25 cellular contexts compared by ENCODE assay signal in genomic region chr15:32991544-32992192, GRCh38.
DNase-seq lines count a peak whose midpoint lies in the region; ATAC-seq, FAIRE-seq and TF ChIP-seq lines count a peak whose summit lies in the region.
"Had no signal": no experiment of that assay in that cellular context is flagged by ENCODE, and none has a peak within 500 bp of the region (broad histone marks: within the 10 kb centered on the region; RNA-seq: fewer than 3 reads in every experiment).

No MANE protein-coding gene starts in this region.

- FAIRE-seq in D721Med (lab: Jason Lieb, UNC), result peak; percentile 25
- FAIRE-seq: A204.1, GM19239, H54, HTR-8/SVneo had no signal

- no peaks in the 10 kb centered on the region for H3K27me3 ChIP-seq in vagina
- H3K27me3 ChIP-seq: SJCRH30 had no signal

- no peaks in the 10 kb centered on the region for H3K36me3 ChIP-seq in vagina
- H3K36me3 ChIP-seq: SJCRH30 had no signal

- peak overlapping the region; percentile 59 for H3K27ac ChIP-seq in vagina
- H3K27ac ChIP-seq: SJCRH30 had no signal

- DNase-seq in D721Med (ENCODE audit: insufficient read length, low spot score), result no peak
- DNase-seq in NCI-H2227 treated with DMSO at 0.1 percent for 48 hours (lab: John Stamatoyannopoulos, UW), result peak; percentile 22
- peak; percentile 90 for DNase-seq in left kidney (ENCODE audit: low read depth, low spot score)
- no peak for DNase-seq in vagina (ENCODE audit: extremely low spot score in 2 of 2)
- no peak for DNase-seq in COR-L47 (lab: John Stamatoyannopoulos, UW)
- DNase-seq: C1 segment of cervical spinal cord; CD8-positive, alpha-beta T cell; DMS79 treated with DMSO at 0.1 percent for 48 hours; HFFc6; KBM-7; MV-4-11; NCI-H1105; NCI-H1436 treated with DMSO at 0.1 percent for 48 hours; NCI-H2029; NCI-H748 treated with DMSO at 0.1 percent for 48 hours; NK-92 treated with Interleukin-12 subunit alpha and Interleukin-12 subunit beta, amount 100 ng/mL, for 24 hours; PC-3; SJCRH30 had no signal

- peaks cover 7% of the 10 kb centered on the region for H3K4me1 ChIP-seq in vagina

- ATAC-seq in GM21381 (IDR thresholded peaks at IDR 0.05; ENCODE audit: unreplicated experiment), result no peak
- no peak for ATAC-seq in GM21447 (IDR thresholded peaks at IDR 0.05; ENCODE audit: unreplicated experiment)
- ATAC-seq: CD8-positive, alpha-beta T cell; PC-3; SK-N-SH treated with all-trans-retinoic acid at 6 μM for 48 hours had no signal

- TF ChIP-seq CTCF in D721Med (IDR thresholded peaks at IDR 0.05; ENCODE audit: insufficient read depth, missing control alignments), result no peak
- peak in 1 of 3 experiments; percentile 9 for TF ChIP-seq CTCF in vagina (IDR thresholded peaks at IDR 0.05)

- intact Hi-C loops in vagina (cut with DNase I), result loop anchor here (5.0 to 10.0 kb wide), 2 partner anchors 117 to 329 kb away; no protein-coding TSS in a partner anchor

- H3K4me3 ChIP-seq in vagina, result no peak overlapping the region
- H3K4me3 ChIP-seq: SJCRH30 had no signal

- H3K9me3 ChIP-seq in vagina, result no peaks in the 10 kb centered on the region
- H3K9me3 ChIP-seq: SJCRH30 had no signal

- TF ChIP-seq POLR2A in vagina (IDR thresholded peaks at IDR 0.05), result no peak

Comparison
In these comparisons a context has a peak if more than half of its experiments do, and no peak if none do; other contexts are left out.
1. DNase-seq: peak in NCI-H2227 treated with DMSO at 0.1 percent for 48 hours (single experiment) and left kidney (single experiment); none in D721Med (single experiment), vagina (0 of 2) and COR-L47 (single experiment).